ENCODE assay signal across 8 cellular contexts in genomic region chrX:43836435-43837184, GRCh38. TPM values are rescaled to one million over a fixed set of nuclear protein-coding genes. Genes with fewer than 3 reads are reported as not detected.
DNase-seq lines count a peak whose midpoint lies in the region; ATAC-seq, FAIRE-seq and TF ChIP-seq lines count a peak whose summit lies in the region.

No MANE protein-coding gene starts in this region.

- no peaks in the 10 kb centered on the region for H3K4me1 ChIP-seq in Peyer's patch
- H3K4me1 ChIP-seq in thoracic aorta (ENCODE audit: control insufficient read depth in 1 of 2, low read depth in 2 of 2) = peaks cover 0 to 4% of the 10 kb centered on the region in 2 donors

- H3K27ac ChIP-seq in Peyer's patch = no peak overlapping the region
- H3K27ac ChIP-seq in thoracic aorta = no peak overlapping the region

- TF ChIP-seq CTCF in GM12875 (IDR thresholded peaks at IDR 0.05; ENCODE audit: borderline replicate concordance, insufficient read depth, low read depth, low read length) = peak; percentile 30; the same call in 1 of the 2 replicates
- TF ChIP-seq CTCF in Peyer's patch (IDR thresholded peaks at IDR 0.05) = peak; percentile 16 to 78 (median 58)
- peak; percentile 70 for TF ChIP-seq CTCF in fibroblast of the aortic adventitia (IDR thresholded peaks at IDR 0.05; ENCODE audit: insufficient read depth, low read length)
- peak; percentile 57 for TF ChIP-seq CTCF in thoracic aorta (IDR thresholded peaks at IDR 0.05)

- no peaks in the 10 kb centered on the region for H3K27me3 ChIP-seq in Peyer's patch
- H3K27me3 ChIP-seq in thoracic aorta (replicated peaks; ENCODE audit: insufficient read depth) = no peaks in the 10 kb centered on the region

- H3K4me3 ChIP-seq in GM12875 (ENCODE audit: low read depth, low read length) (no peak overlapping the region), Peyer's patch (no peak overlapping the region), fibroblast of the aortic adventitia (ENCODE audit: low read depth, low read length) (no peak overlapping the region), thoracic aorta (no peak overlapping the region)

- peak; percentile 97 for FAIRE-seq in A204.1 (lab: Jason Lieb, UNC)

- DNase-seq in Peyer's patch (no peak), fibroblast of the aortic adventitia (ENCODE audit: low read depth) (peak; percentile 52), thoracic aorta (ENCODE audit: low spot score) (no peak)

- ATAC-seq in thoracic aorta (ENCODE audit: insufficient number of reproducible peaks, low FRiP score, low read depth) (no peak), HG03354 (IDR thresholded peaks at IDR 0.05; ENCODE audit: poor library complexity, severe bottlenecking, unreplicated experiment) (no peak), HG02840 (IDR thresholded peaks at IDR 0.05; ENCODE audit: low FRiP score, unreplicated experiment) (no peak)
- ATAC-seq in activated CD4-positive, CD25-positive, alpha-beta regulatory T cell treated with anti-CD3 and anti-CD28 coated beads, Interleukin-2, amount 50 U/mL, for 24 hours = no peak

- H3K9me3 ChIP-seq in Peyer's patch (no peaks in the 10 kb centered on the region), thoracic aorta (no peaks in the 10 kb centered on the region)

- H3K36me3 ChIP-seq in Peyer's patch = no peaks in the 10 kb centered on the region
- H3K36me3 ChIP-seq in thoracic aorta = no peaks in the 10 kb centered on the region

- TF ChIP-seq POLR2A in Peyer's patch (IDR thresholded peaks at IDR 0.05) = no peak

RNA-seq across cellular contexts. Expression of gene MAOB, which starts 45.6 kb away (rescaled TPM):
- total RNA-seq in Peyer's patch (10 to 100 TPM; 13.2 to 81.8 (median 64.2) TPM), fibroblast of the aortic adventitia (ENCODE audit: low replicate concordance) (0.72 TPM in 1 of 2 replicates, not detected in the other), thoracic aorta (10 to 100 TPM; 24.6 to 40.6 TPM)
